ENCODE assay signal across 8 cellular contexts in the genomic region with DNA sequence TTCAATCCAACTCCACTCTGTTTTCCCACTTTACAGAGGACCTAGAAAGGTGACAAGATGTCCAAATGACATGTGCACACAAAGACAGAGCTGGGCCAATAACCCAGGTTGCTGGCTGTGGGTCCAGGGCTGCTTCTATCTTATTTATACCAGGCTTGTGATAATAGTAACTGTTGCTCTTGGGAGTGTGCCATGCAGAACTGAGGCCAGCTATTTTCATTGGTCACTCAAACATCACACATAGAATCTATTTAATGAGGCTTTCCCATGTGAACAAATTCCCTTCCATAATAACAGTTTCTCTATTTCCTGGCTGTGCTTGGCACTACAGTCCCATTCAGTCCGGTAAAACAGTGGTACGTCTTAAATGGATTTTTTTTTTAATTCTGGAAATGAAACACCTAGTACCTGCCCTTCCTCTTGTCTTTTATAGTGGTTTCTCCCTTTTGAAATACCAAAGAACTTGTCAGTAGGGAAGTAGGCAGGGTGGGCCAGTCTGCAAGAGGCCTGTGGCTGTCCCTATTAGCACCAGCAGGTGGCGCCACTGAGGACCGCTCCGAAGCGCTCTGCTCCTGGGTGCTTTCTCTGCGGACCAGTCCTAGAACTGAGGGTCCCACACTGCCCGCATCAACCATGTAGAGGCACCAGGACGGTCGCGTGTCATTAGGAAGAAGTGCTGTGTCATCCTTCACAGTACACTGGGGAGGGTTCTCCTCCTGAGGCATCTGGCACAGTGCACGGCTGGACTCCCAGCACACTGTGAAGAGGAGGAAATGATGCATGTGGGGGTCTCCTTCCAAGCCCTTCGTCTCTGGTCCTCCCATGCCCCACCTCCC. TPM values are rescaled to one million over a fixed set of nuclear protein-coding genes. Genes with fewer than 3 reads are reported as not detected.
A peak's percentile ranks its signal among the peaks of the same experiment; 100 is the strongest.
DNase-seq lines count a peak whose midpoint lies in the region; FAIRE-seq and TF ChIP-seq lines count a peak whose summit lies in the region.

No MANE protein-coding gene starts in this region.

- no peak overlapping the region for H3K4me2 ChIP-seq in astrocyte (ENCODE audit: low read length)

- no peaks in the 10 kb centered on the region for H3K9me3 ChIP-seq in astrocyte (ENCODE audit: insufficient read depth, low read depth, low read length)
- H3K9me3 ChIP-seq in iPS DF 6.9 (ENCODE audit: control insufficient read depth, insufficient read depth, low read length): no peaks in the 10 kb centered on the region

- no peaks in the 10 kb centered on the region for H3K27me3 ChIP-seq in astrocyte (ENCODE audit: insufficient read depth, low read length)
- no peaks in the 10 kb centered on the region for H3K27me3 ChIP-seq in iPS DF 6.9 (ENCODE audit: control insufficient read depth, insufficient read depth, low read length)

- H2AFZ ChIP-seq in astrocyte (ENCODE audit: low read depth, low read length): peak overlapping the region; percentile 5

- no peak for FAIRE-seq in astrocyte (lab: Jason Lieb, UNC)

- H3K79me2 ChIP-seq in astrocyte (ENCODE audit: insufficient read depth, low read length): no peaks in the 10 kb centered on the region

- WGBS in iPS DF 6.9 (ENCODE audit: insufficient coverage, insufficient read length): no CpG with 5 or more reads among the region's 13 CpGs

- H3K4me3 ChIP-seq in astrocyte (ENCODE audit: insufficient read depth, low read depth, low read length) (no peak overlapping the region), iPS DF 6.9 (ENCODE audit: low read length) (no peak overlapping the region)

- H3K4me1 ChIP-seq in astrocyte (ENCODE audit: insufficient read depth, low read length) (peaks cover 21% of the 10 kb centered on the region), iPS DF 6.9 (ENCODE audit: control insufficient read depth, insufficient read depth, low read length) (0 out of 2 replicates have a peak, but pooled peaks cover 2% of the 10 kb centered on the region)

- H3K9me3 Mint-ChIP-seq in astrocyte (ENCODE audit: unreplicated experiment): no peaks in the 10 kb centered on the region

- H3K36me3 Mint-ChIP-seq in astrocyte (ENCODE audit: low read depth, unreplicated experiment): peaks cover 28% of the 10 kb centered on the region

- TF ChIP-seq CTCF in astrocyte (IDR thresholded peaks at IDR 0.05; ENCODE audit: insufficient read depth, low read depth, low read length): peak; percentile 81

- H3K27ac ChIP-seq in astrocyte (ENCODE audit: low read depth, low read length): no peak overlapping the region
- no peak overlapping the region for H3K27ac ChIP-seq in iPS DF 6.9 (ENCODE audit: low read length)

- H3K9ac ChIP-seq in astrocyte (ENCODE audit: low read length): no peak overlapping the region

- no peaks in the 10 kb centered on the region for H3K36me3 ChIP-seq in astrocyte (ENCODE audit: insufficient read depth, low read length)
- H3K36me3 ChIP-seq in iPS DF 6.9 (ENCODE audit: control insufficient read depth, insufficient read depth, low read length): no peaks in the 10 kb centered on the region; the same call in 1 of the 2 replicates

- peaks cover 36% of the 10 kb centered on the region for H3K4me1 Mint-ChIP-seq in astrocyte (ENCODE audit: low read depth, unreplicated experiment)

- H3K4me3 Mint-ChIP-seq in astrocyte (ENCODE audit: unreplicated experiment): no peak overlapping the region

- DNase-seq in DMS153 treated with DMSO at 0.1 percent for 48 hours (lab: John Stamatoyannopoulos, UW; ENCODE audit: unreplicated experiment): peak; percentile 9
- DNase-seq in DMS153 (lab: John Stamatoyannopoulos, UW): no peak
- peak; percentile 36 for DNase-seq in HT1080 (ENCODE audit: low read depth)
- DNase-seq in T-helper 9 cell: peak; percentile 54
- DNase-seq in astrocyte (ENCODE audit: low read depth): no peak
- DNase-seq in iPS DF 6.9 (ENCODE audit: low read depth, low spot score): peak; percentile 79
- DNase-seq in stimulated activated CD4-positive, alpha-beta T cell treated with anti-CD3 and anti-CD28 coated beads, Interleukin-2, amount 100 ng/mL, for 24 hours: peak; percentile 68 to 78
- no peak for DNase-seq in cerebellum (ENCODE audit: low spot score)

- no peak overlapping the region for H3K27ac Mint-ChIP-seq in astrocyte (ENCODE audit: unreplicated experiment)

- no peaks in the 10 kb centered on the region for H3K27me3 Mint-ChIP-seq in astrocyte (ENCODE audit: low read depth, unreplicated experiment)

- peaks cover 14% of the 10 kb centered on the region for H4K20me1 ChIP-seq in astrocyte (ENCODE audit: insufficient read depth, low read length)

RNA-seq across cellular contexts. Expression of a gene that starts 52.1 kb away (rescaled TPM):
- total RNA-seq in HT1080 (2014; rRNA removed; shearing (Covaris generic)): 12.8 and 13.4 TPM in 2 replicates
- 5.3 and 5.8 TPM in 2 replicates for polyA plus RNA-seq in HT1080 (2015; cell fraction: cytosol; rRNA removed)
- 6.4 and 7.5 TPM in 2 replicates for polyA plus RNA-seq in HT1080 (2015; cell fraction: nucleus; rRNA removed)
- 16.5 and 21.9 TPM in 2 replicates for total RNA-seq in astrocyte
- total RNA-seq in cerebellum: 59.3 TPM

Comparison
In these comparisons a context has a peak if more than half of its experiments do, and no peak if none do; other contexts are left out.
1. DNase-seq: peak in DMS153 treated with DMSO at 0.1 percent for 48 hours (single experiment), HT1080 (single experiment), T-helper 9 cell (single experiment), iPS DF 6.9 (single experiment) and stimulated activated CD4-positive, alpha-beta T cell treated with anti-CD3 and anti-CD28 coated beads, Interleukin-2, amount 100 ng/mL, for 24 hours (2 of 2); none in DMS153 (single experiment), astrocyte (single experiment) and cerebellum (single experiment).